Comparison of ENCODE assay signal across 8 cellular contexts in genomic region chr21:37365657-37366487, GRCh38. TPM values are rescaled to one million over a fixed set of nuclear protein-coding genes. Genes with fewer than 3 reads are reported as not detected.
DNase-seq lines count a peak whose midpoint lies in the region; ATAC-seq lines count a peak whose summit lies in the region.

No MANE protein-coding gene starts in this region.

- H3K14ac ChIP-seq in mesenchymal stem cell (ENCODE audit: low read length in 2 of 2) = peak overlapping the region in 1 of 2 experiments; percentile 91

- H2BK15ac ChIP-seq in mesenchymal stem cell (ENCODE audit: low read depth, poor library complexity, severe bottlenecking) = peak overlapping the region; percentile 73

- H2BK12ac ChIP-seq in mesenchymal stem cell (ENCODE audit: low read length in 2 of 2) = peak overlapping the region; percentile 4 to 94

- H3K9me3 ChIP-seq in effector memory CD4-positive, alpha-beta T cell (ENCODE audit: control insufficient read depth, low read length) = no peaks in the 10 kb centered on the region
- H3K9me3 ChIP-seq in mesenchymal stem cell (ENCODE audit: control insufficient read depth, low read length) = no peaks in the 10 kb centered on the region

- H2AK5ac ChIP-seq in mesenchymal stem cell (ENCODE audit: low read length, severe bottlenecking) = no peak overlapping the region

- peak; percentile 19 for ATAC-seq in HG02884 (IDR thresholded peaks at IDR 0.05; ENCODE audit: unreplicated experiment)

- H4K91ac ChIP-seq in mesenchymal stem cell (ENCODE audit: low read length) = peak overlapping the region; percentile 60

- peak overlapping the region; percentile 96 for H2BK5ac ChIP-seq in mesenchymal stem cell (ENCODE audit: low read depth, low read length, poor library complexity, severe bottlenecking)

- H3K27ac ChIP-seq in effector memory CD4-positive, alpha-beta T cell (ENCODE audit: insufficient read depth, low read length, poor library complexity, severe bottlenecking) = peak overlapping the region; percentile 98
- H3K27ac ChIP-seq in mesenchymal stem cell (ENCODE audit: low read length, poor library complexity, severe bottlenecking) = peak overlapping the region; percentile 85

- H3K4me3 ChIP-seq in effector memory CD4-positive, alpha-beta T cell (ENCODE audit: insufficient read depth, low read depth, low read length, poor library complexity, severe bottlenecking) = peak overlapping the region; percentile 95
- H3K4me3 ChIP-seq in mesenchymal stem cell (ENCODE audit: insufficient read depth in 1 of 2, low read depth in 1 of 2, low read length in 2 of 2) = peak overlapping the region; percentile 76 to 91

- no peaks in the 10 kb centered on the region for H3K79me1 ChIP-seq in mesenchymal stem cell (replicated peaks; ENCODE audit: low read length, poor library complexity, severe bottlenecking)

- H3K27me3 ChIP-seq in effector memory CD4-positive, alpha-beta T cell (replicated peaks; ENCODE audit: control insufficient read depth, insufficient read depth, low read length, poor library complexity, severe bottlenecking) = no peaks in the 10 kb centered on the region
- no peaks in the 10 kb centered on the region for H3K27me3 ChIP-seq in mesenchymal stem cell (ENCODE audit: control insufficient read depth in 1 of 2, insufficient read depth in 1 of 2, low read length in 2 of 2)

- peak overlapping the region; percentile 100 for H3K9ac ChIP-seq in mesenchymal stem cell (ENCODE audit: low read length)

- H3K18ac ChIP-seq in mesenchymal stem cell (ENCODE audit: low read depth in 1 of 2, low read length in 2 of 2) = peak overlapping the region; percentile 74 to 76

- peaks cover 27% of the 10 kb centered on the region for H3K4me1 ChIP-seq in effector memory CD4-positive, alpha-beta T cell (ENCODE audit: control insufficient read depth, insufficient read depth, low read length, poor library complexity, severe bottlenecking)
- no peaks in the 10 kb centered on the region for H3K4me1 ChIP-seq in mesenchymal stem cell (ENCODE audit: control insufficient read depth, insufficient read depth, low read depth, low read length)

- peak overlapping the region; percentile 99 for H2BK120ac ChIP-seq in mesenchymal stem cell (ENCODE audit: low read depth, low read length)

- DNase-seq in NOMO-1 (lab: John Stamatoyannopoulos, UW; ENCODE audit: unreplicated experiment in 2 of 2) (peak; percentile 39 to 71), NOMO-1 treated with dmso at 0.1 percent for 144 hours (lab: John Stamatoyannopoulos, UW; ENCODE audit: unreplicated experiment) (no peak), NCI-H2171 (lab: John Stamatoyannopoulos, UW) (peak; percentile 86), mesenchymal stem cell (peak; percentile 69)
- DNase-seq in activated CD4-positive, alpha-beta T cell treated with anti-CD3 and anti-CD28 coated beads, Interleukin-2, amount 50 U/mL, for 48 hours = peak; percentile 65 to 68
- DNase-seq in effector memory CD4-positive, alpha-beta T cell = peak; percentile 51 to 55 (median 51)
- DNase-seq in stimulated activated CD8-positive, alpha-beta memory T cell treated with anti-CD3 and anti-CD28 coated beads, Interleukin-15, amount 100 ng/mL, for 24 hours (ENCODE audit: low read depth) = peak; percentile 39

- peak overlapping the region in 1 of 2 experiments; percentile 97 for H3K23ac ChIP-seq in mesenchymal stem cell (ENCODE audit: low read length in 2 of 2)

- no peaks in the 10 kb centered on the region for H3K36me3 ChIP-seq in effector memory CD4-positive, alpha-beta T cell (ENCODE audit: control insufficient read depth, insufficient read depth, low read length)
- H3K36me3 ChIP-seq in mesenchymal stem cell (ENCODE audit: control insufficient read depth in 1 of 2, insufficient read depth in 2 of 2, low read depth in 1 of 2, low read length in 2 of 2) = no peaks in the 10 kb centered on the region

- no peak overlapping the region for H2AFZ ChIP-seq in mesenchymal stem cell (ENCODE audit: low read depth, low read length)

- H3K4me2 ChIP-seq in mesenchymal stem cell (ENCODE audit: low read length, poor library complexity, severe bottlenecking) = peak overlapping the region; percentile 53

- under 1% methylated on average over 33 of the region's 102 CpGs for WGBS in mesenchymal stem cell

- H3K4ac ChIP-seq in mesenchymal stem cell (ENCODE audit: low read depth in 1 of 2, low read length in 2 of 2) = peak overlapping the region; percentile 64 to 93

- H4K8ac ChIP-seq in mesenchymal stem cell (ENCODE audit: low read length) = peak overlapping the region; percentile 95

RNA-seq across cellular contexts. Expression of gene DYRK1A, which starts 0.7 kb away (rescaled TPM):
- polyA plus RNA-seq in mesenchymal stem cell (2013, experiment 1 of 2) = 19.3 TPM
- 19.3 TPM for polyA plus RNA-seq in mesenchymal stem cell (2013, experiment 2 of 2)
